In the genomic region with DNA sequence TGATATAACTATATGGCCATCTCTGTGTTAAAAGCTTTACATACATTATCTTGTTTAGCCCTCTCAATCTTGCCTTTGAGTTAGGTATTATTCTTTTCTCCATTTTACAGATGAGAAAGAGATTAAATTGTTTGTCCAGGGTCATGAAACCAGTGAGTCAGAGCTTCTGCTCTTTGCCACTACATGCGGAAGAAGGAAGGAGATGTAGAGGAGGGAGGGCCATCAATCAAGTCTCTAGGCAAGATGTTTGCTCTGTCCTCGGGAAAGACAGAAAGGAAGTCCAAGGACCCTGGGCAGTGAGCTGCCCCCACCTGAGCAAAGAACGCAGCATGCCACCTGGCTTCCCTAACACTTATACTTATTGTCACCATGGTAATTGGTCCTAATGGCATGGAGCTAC, we compare ENCODE assay signal across 20 cellular contexts.
A peak's percentile ranks its signal among the peaks of the same experiment; 100 is the strongest.
DNase-seq lines count a peak whose midpoint lies in the region; ATAC-seq, FAIRE-seq and TF ChIP-seq lines count a peak whose summit lies in the region.
"Had no signal": no experiment of that assay in that cellular context is flagged by ENCODE, and none has a peak within 500 bp of the region (broad histone marks: within the 10 kb centered on the region; RNA-seq: fewer than 3 reads in every experiment).

No MANE protein-coding gene starts in this region.

- H3K27ac ChIP-seq in RWPE2 (ENCODE audit: poor library complexity, severe bottlenecking): peak overlapping the region; percentile 56
- H3K27ac ChIP-seq in foreskin keratinocyte: peak overlapping the region; percentile 40
- no peak overlapping the region for H3K27ac ChIP-seq in small intestine (ENCODE audit: low read depth in 1 of 2, low read length in 1 of 2)
- H3K27ac ChIP-seq: 22Rv1 had no signal

- no peaks in the 10 kb centered on the region for H3K36me3 ChIP-seq in RWPE2 (ENCODE audit: low read depth)
- H3K36me3 ChIP-seq in small intestine (ENCODE audit: control insufficient read depth in 2 of 2, insufficient read depth in 2 of 2, low read length in 2 of 2): no peaks in the 10 kb centered on the region

- no peak for TF ChIP-seq CTCF in RWPE2 (IDR thresholded peaks at IDR 0.05; ENCODE audit: poor library complexity, severe bottlenecking)
- no peak for TF ChIP-seq CTCF in foreskin keratinocyte (conservative IDR thresholded peaks at IDR 0.05)

- H3K27me3 ChIP-seq in RWPE2 (ENCODE audit: insufficient read depth, poor library complexity, severe bottlenecking) (no peaks in the 10 kb centered on the region), foreskin keratinocyte (no peaks in the 10 kb centered on the region), small intestine (ENCODE audit: control insufficient read depth in 2 of 2, insufficient read depth in 2 of 2, low read length in 2 of 2) (no peaks in the 10 kb centered on the region)

- no peaks in the 10 kb centered on the region for H3K9me3 ChIP-seq in RWPE2 (ENCODE audit: severe bottlenecking)
- H3K9me3 ChIP-seq in small intestine (ENCODE audit: control insufficient read depth, low read depth): no peaks in the 10 kb centered on the region

- H3K4me1 ChIP-seq in RWPE2 (ENCODE audit: insufficient read depth, poor library complexity, severe bottlenecking) (peaks cover 33% of the 10 kb centered on the region), foreskin keratinocyte (peaks cover 39% of the 10 kb centered on the region), small intestine (ENCODE audit: control insufficient read depth in 2 of 2, insufficient read depth in 1 of 2, low read depth in 1 of 2, low read length in 1 of 2) (no peaks in the 10 kb centered on the region)

- ATAC-seq in RWPE2 (ENCODE audit: low read depth) (peak; percentile 69), foreskin keratinocyte (peak; percentile 40)
- ATAC-seq: CD8-positive, alpha-beta T cell; Panc1 had no signal

- 22 to 36% (median 23%) methylated on average over 3 of the region's 3 CpGs for WGBS in small intestine, 3 donors

- DNase-seq in DMS53 (lab: John Stamatoyannopoulos, UW): peak; percentile 13
- DNase-seq in DMS53 treated with DMSO at 0.1 percent for 48 hours (lab: John Stamatoyannopoulos, UW; ENCODE audit: unreplicated experiment): no peak
- DNase-seq in RWPE2 (ENCODE audit: low spot score): no peak
- DNase-seq in foreskin keratinocyte: peak in 1 of 2 donors; percentile 43
- peak; percentile 54 for DNase-seq in small intestine
- no peak for DNase-seq in DMS79 (lab: John Stamatoyannopoulos, UW)
- no peak for DNase-seq in NCI-H510A (lab: John Stamatoyannopoulos, UW)
- DNase-seq in stimulated activated CD4-positive, alpha-beta T cell treated with anti-CD3 and anti-CD28 coated beads, Interleukin-2, amount 100 ng/mL, for 48 hours: no peak
- DNase-seq: CD8-positive, alpha-beta T cell; HFFc6; IMR-90; Kasumi-1; NCI-H1436; NCI-H2081; NCI-H226; NCI-H69; NK-92 treated with Interleukin-12 subunit alpha and Interleukin-12 subunit beta, amount 100 ng/mL, for 24 hours; SHP77 had no signal

- FAIRE-seq in small intestine (lab: Jason Lieb, UNC): no peak

- no peak overlapping the region for H3K4me3 ChIP-seq in RWPE2 (ENCODE audit: severe bottlenecking)
- H3K4me3 ChIP-seq in small intestine (ENCODE audit: low read depth in 1 of 2, low read length in 2 of 2): no peak overlapping the region

Comparison
In these comparisons a context has a peak if more than half of its experiments do, and no peak if none do; other contexts are left out.
1. DNase-seq: peak in DMS53 (single experiment) and small intestine (single experiment); none in DMS53 treated with DMSO at 0.1 percent for 48 hours (single experiment), RWPE2 (single experiment), DMS79 (single experiment), NCI-H510A (single experiment) and stimulated activated CD4-positive, alpha-beta T cell treated with anti-CD3 and anti-CD28 coated beads, Interleukin-2, amount 100 ng/mL, for 48 hours (0 of 2).
2. H3K27ac ChIP-seq: peak in RWPE2 (single experiment) and foreskin keratinocyte (single experiment); none in small intestine (0 of 2).